8 cellular contexts compared by ENCODE assay signal in genomic region chr7:142516038-142516501, GRCh38.
DNase-seq lines count a peak whose midpoint lies in the region; ATAC-seq and TF ChIP-seq lines count a peak whose summit lies in the region.

No MANE protein-coding gene starts in this region.

- H3F3A ChIP-seq in SK-N-SH (replicated peaks; ENCODE audit: insufficient read depth) = no peaks in the 10 kb centered on the region

- no peaks in the 10 kb centered on the region for H3K36me3 ChIP-seq in HAP-1 (replicated peaks)
- H3K36me3 ChIP-seq in Karpas-422 (ENCODE audit: insufficient read depth, low read length) = no peaks in the 10 kb centered on the region
- no peaks in the 10 kb centered on the region for H3K36me3 ChIP-seq in SK-N-SH (replicated peaks in 1 of 2; ENCODE audit: control insufficient read depth in 1 of 2, insufficient read depth in 2 of 2, low read length in 1 of 2)
- no peaks in the 10 kb centered on the region for H3K36me3 ChIP-seq in endodermal cell (ENCODE audit: control insufficient read depth, insufficient read depth, low read length)
- no peaks in the 10 kb centered on the region for H3K36me3 ChIP-seq in mucosa of descending colon (ENCODE audit: low read depth)

- POLR2A ChIA-PET in SK-N-SH (lab: Yijun Ruan, JAX) = interaction anchor here (1.2 kb wide), 1 partner anchor 19 kb away, joined by 3 read pairs; no protein-coding TSS in a partner anchor

- TF ChIP-seq RAD21 in SK-N-SH (IDR thresholded peaks at IDR 0.05; ENCODE audit: low read length) = peak; percentile 85

- in situ Hi-C loops in HAP-1 (cut with MboI; ENCODE audit: low sequenced_read_pairs) = no loop called here

- H4K20me1 ChIP-seq in Karpas-422 (ENCODE audit: insufficient read depth, low read depth, low read length) = no peaks in the 10 kb centered on the region
- H4K20me1 ChIP-seq in SK-N-SH (ENCODE audit: insufficient read depth) = no peaks in the 10 kb centered on the region

- peaks cover 1% of the 10 kb centered on the region for H3K4me1 Mint-ChIP-seq in endodermal cell

- WGBS in SK-N-SH (ENCODE audit: low lambda C conversion rate) = 31% methylated on average over 3 of the region's 3 CpGs
- 22 to 35% methylated on average over 1 to 3 of the region's 3 CpGs for WGBS in endodermal cell (ENCODE audit: insufficient coverage in 1 of 2, insufficient read length in 1 of 2), 2 experiments

- H3K27me3 ChIP-seq in HAP-1 (ENCODE audit: low read depth) (no peaks in the 10 kb centered on the region; the same call in none of the 2 replicates), Karpas-422 (ENCODE audit: low read length) (no peaks in the 10 kb centered on the region), SK-N-SH (ENCODE audit: insufficient read depth) (peaks cover 33% of the 10 kb centered on the region), endodermal cell (ENCODE audit: control insufficient read depth, insufficient read depth, low read length, poor library complexity, severe bottlenecking) (no peaks in the 10 kb centered on the region)

- H3K27ac Mint-ChIP-seq in endodermal cell = no peak overlapping the region

- H3K4me2 ChIP-seq in Karpas-422 (ENCODE audit: low read depth, low read length, poor library complexity, severe bottlenecking) = no peak overlapping the region
- H3K4me2 ChIP-seq in SK-N-SH = no peak overlapping the region

- H3K27me3 Mint-ChIP-seq in endodermal cell (ENCODE audit: insufficient read depth) = peaks cover 6% of the 10 kb centered on the region

- peak; percentile 79 for ATAC-seq in mucosa of descending colon

- no peak for TF ChIP-seq EP300 in SK-N-SH (IDR thresholded peaks at IDR 0.05; ENCODE audit: borderline replicate concordance in 1 of 2, low read depth in 1 of 2, low read length in 1 of 2)

- H3K4me3 ChIP-seq in AG09309 (ENCODE audit: control insufficient read depth, low read depth, low read length) (no peak overlapping the region), HAP-1 (no peak overlapping the region), Karpas-422 (ENCODE audit: low read length) (no peak overlapping the region), SK-N-SH (ENCODE audit: low read depth in 2 of 2, low read length in 1 of 2) (peak overlapping the region in 1 of 2 experiments; percentile 20; a peak in 1 of 4 replicates), endodermal cell (ENCODE audit: low read length) (no peak overlapping the region), mucosa of descending colon (no peak overlapping the region)

- no peaks in the 10 kb centered on the region for H3K9me3 ChIP-seq in HAP-1
- no peaks in the 10 kb centered on the region for H3K9me3 ChIP-seq in Karpas-422 (ENCODE audit: low read length)
- no peaks in the 10 kb centered on the region for H3K9me3 ChIP-seq in SK-N-SH
- no peaks in the 10 kb centered on the region for H3K9me3 ChIP-seq in endodermal cell (ENCODE audit: control insufficient read depth, low read length)
- H3K9me3 ChIP-seq in mucosa of descending colon = no peaks in the 10 kb centered on the region

- H2AFZ ChIP-seq in Karpas-422 (ENCODE audit: low read length) = no peak overlapping the region
- H2AFZ ChIP-seq in SK-N-SH (ENCODE audit: low read depth) = peak overlapping the region; percentile 16; the same call in 1 of the 2 replicates

- no peaks in the 10 kb centered on the region for H3K79me2 ChIP-seq in Karpas-422 (ENCODE audit: low read length)
- H3K79me2 ChIP-seq in SK-N-SH (ENCODE audit: insufficient read depth) = no peaks in the 10 kb centered on the region

- H3K9me2 ChIP-seq in Karpas-422 (replicated peaks; ENCODE audit: insufficient read depth, low read length) (no peaks in the 10 kb centered on the region), SK-N-SH (no peaks in the 10 kb centered on the region)

- H3K27ac ChIP-seq in Karpas-422 (ENCODE audit: low read length) = no peak overlapping the region
- no peak overlapping the region; a peak in 1 of 4 replicates for H3K27ac ChIP-seq in SK-N-SH (ENCODE audit: low read depth in 2 of 2, low read length in 1 of 2)
- no peak overlapping the region for H3K27ac ChIP-seq in endodermal cell (ENCODE audit: low read depth, low read length)

- H3K9me3 Mint-ChIP-seq in endodermal cell = no peaks in the 10 kb centered on the region

- TF ChIP-seq CTCF in AG09309 (IDR thresholded peaks at IDR 0.05; ENCODE audit: control insufficient read depth, insufficient read depth, low read depth, low read length, missing control alignments) = peak; percentile 82
- TF ChIP-seq CTCF in GM10266 (IDR thresholded peaks at IDR 0.05; ENCODE audit: control insufficient read depth, insufficient read depth, low read depth, missing control alignments) = peak; percentile 84
- peak; percentile 96 for TF ChIP-seq CTCF in SK-N-SH (IDR thresholded peaks at IDR 0.05)
- peak; percentile 93 for TF ChIP-seq CTCF in endodermal cell (conservative IDR thresholded peaks at IDR 0.05)
- peak; percentile 51 for TF ChIP-seq CTCF in mucosa of descending colon (IDR thresholded peaks at IDR 0.05)

- H3K9ac ChIP-seq in Karpas-422 (ENCODE audit: low read length) (no peak overlapping the region), SK-N-SH (no peak overlapping the region), endodermal cell (ENCODE audit: extremely low read depth, low read length, poor library complexity, severe bottlenecking) (no peak overlapping the region)

- CTCF ChIA-PET in SK-N-SH (lab: Yijun Ruan, JAX) = interaction anchor here (0.6 to 12.0 kb wide), 47 partner anchors 10 to 1713 kb away, joined by 3 to 167 read pairs (median 5); no protein-coding TSS in a partner anchor

- intact Hi-C loops in mucosa of descending colon (cut with DNase I, micrococcal nuclease) = no loop called here

- H3K4me3 Mint-ChIP-seq in endodermal cell = no peak overlapping the region

- H3K4me1 ChIP-seq in HAP-1 = no peaks in the 10 kb centered on the region
- H3K4me1 ChIP-seq in Karpas-422 (ENCODE audit: low read length) = no peaks in the 10 kb centered on the region
- H3K4me1 ChIP-seq in SK-N-SH (ENCODE audit: control insufficient read depth in 1 of 2, insufficient read depth in 2 of 2, low read depth in 1 of 2, low read length in 1 of 2) = peaks cover 0 to 18% of the 10 kb centered on the region in 2 experiments; a peak in 2 of 4 replicates
- no peaks in the 10 kb centered on the region for H3K4me1 ChIP-seq in endodermal cell (ENCODE audit: control insufficient read depth, insufficient read depth, low read length)
- H3K4me1 ChIP-seq in mucosa of descending colon (ENCODE audit: low read depth) = peaks cover 13% of the 10 kb centered on the region

- no peak for DNase-seq in AG09309 (ENCODE audit: low read depth)
- peak; percentile 48 for DNase-seq in GM10266 (ENCODE audit: extremely low spot score)
- peak; percentile 28 to 29 for DNase-seq in HAP-1 (ENCODE audit: low spot score in 2 of 2)
- peak; percentile 82 for DNase-seq in Karpas-422
- DNase-seq in SK-N-SH = peak; percentile 69
- peak; percentile 73 for DNase-seq in endodermal cell
- DNase-seq in mucosa of descending colon = peak in 1 of 3 donors; percentile 48
- no peak for DNase-seq in GOT3 (lab: John Stamatoyannopoulos, UW)

- no peaks in the 10 kb centered on the region for H3K36me3 Mint-ChIP-seq in endodermal cell (ENCODE audit: low read depth)

TF ChIP-seq in SK-N-SH, 30 proteins besides CTCF, POLR2A, EP300 and RAD21:
- TF ChIP-seq GATA2 (CRISPR knock-in tag; IDR thresholded peaks at IDR 0.05) (0 out of 2 replicates have a peak, but pooled peaks have one; percentile 14), TAF1 (IDR thresholded peaks at IDR 0.05; ENCODE audit: borderline replicate concordance, low read depth, low read length) (no peak), MAX (IDR thresholded peaks at IDR 0.05; ENCODE audit: low read depth) (no peak), SMC3 (IDR thresholded peaks at IDR 0.05; ENCODE audit: low read depth, low read length) (peak; percentile 76)
TF ChIP-seq in SK-N-SH: peak in this region for 2.

Comparison
In these comparisons a context has a peak if more than half of its experiments do, and no peak if none do; other contexts are left out.
1. DNase-seq: peak in GM10266 (single experiment), HAP-1 (2 of 2), Karpas-422 (single experiment), SK-N-SH (single experiment) and endodermal cell (single experiment); none in AG09309 (single experiment) and GOT3 (single experiment).
2. Peak in every context shown above with its lines, with median percentiles within 50 percentile points of each other: CTCF ChIP-seq.